Comparison of ENCODE assay signal across 8 cellular contexts in the genomic region with DNA sequence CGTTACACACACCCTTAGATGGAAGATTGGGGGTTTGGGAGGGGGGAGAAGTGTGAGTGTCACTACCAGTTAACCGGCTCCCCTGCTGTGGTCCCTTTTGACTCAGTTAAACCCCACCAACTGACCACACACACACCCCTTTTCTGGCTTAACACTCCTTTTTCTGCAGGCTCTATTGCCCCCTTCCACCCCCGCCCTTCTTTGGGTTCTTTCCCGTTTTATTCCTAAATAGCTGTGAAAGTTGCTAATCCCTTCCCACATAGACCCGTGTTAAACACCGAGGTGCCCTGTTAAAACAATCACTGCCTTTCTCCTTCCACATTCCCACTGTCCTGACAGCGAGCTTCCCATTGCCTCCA. TPM values are rescaled to one million over a fixed set of nuclear protein-coding genes. Genes with fewer than 3 reads are reported as not detected.
DNase-seq lines count a peak whose midpoint lies in the region; ATAC-seq and TF ChIP-seq lines count a peak whose summit lies in the region.

No MANE protein-coding gene starts in this region.

- peak overlapping the region; percentile 58; the same call in 1 of the 2 replicates for H3K27ac ChIP-seq in VCaP

- ATAC-seq in HG03045 (IDR thresholded peaks at IDR 0.05; ENCODE audit: unreplicated experiment) (no peak), HG03571 (IDR thresholded peaks at IDR 0.05; ENCODE audit: unreplicated experiment) (no peak)

- no peak for TF ChIP-seq CTCF in GM12864 (IDR thresholded peaks at IDR 0.05; ENCODE audit: low read depth, low read length, missing control alignments)
- no peak for TF ChIP-seq CTCF in VCaP (conservative IDR thresholded peaks at IDR 0.05)
- no peak for TF ChIP-seq CTCF in fibroblast of villous mesenchyme (IDR thresholded peaks at IDR 0.05; ENCODE audit: insufficient read depth, low read depth, low read length)
- TF ChIP-seq CTCF in retinal pigment epithelial cell (conservative IDR thresholded peaks at IDR 0.05; ENCODE audit: low read depth, low read length), result no peak

- H3K4me3 ChIP-seq in GM12864 (ENCODE audit: low read depth, low read length) (peak overlapping the region; percentile 61), fibroblast of villous mesenchyme (ENCODE audit: low read depth, low read length) (peak overlapping the region; percentile 48), retinal pigment epithelial cell (ENCODE audit: low read length) (peak overlapping the region; percentile 89)

- DNase-seq in GM12864 (ENCODE audit: low read depth) (no peak), fibroblast of villous mesenchyme (ENCODE audit: low read depth) (no peak), retinal pigment epithelial cell (ENCODE audit: low read depth) (no peak), CD1c-positive myeloid dendritic cell (ENCODE audit: extremely low spot score) (no peak), NOMO-1 (lab: John Stamatoyannopoulos, UW; ENCODE audit: unreplicated experiment in 2 of 2) (no peak)

RNA-seq across cellular contexts. Expression of a gene that starts 3.7 kb away (rescaled TPM):
- total RNA-seq in fibroblast of villous mesenchyme, result under 0.01 and 0.32 TPM in 2 replicates
